In genomic region chr10:18554479-18554878, GRCh38 we compare ENCODE assay signal across 1 cellular context.
TF ChIP-seq lines count a peak whose summit lies in the region.

No MANE protein-coding gene starts in this region.

TF ChIP-seq in GM23338, 12 proteins besides CTCF, POLR2A, EP300 and RAD21 (continued from another document):
- TF ChIP-seq ZNF462 (CRISPR knock-in tag; IDR thresholded peaks at IDR 0.05) (no peak), REST (IDR thresholded peaks at IDR 0.05; ENCODE audit: unreplicated experiment) (no peak), POLR2AphosphoS5 (IDR thresholded peaks at IDR 0.05; ENCODE audit: low read depth) (no peak), ZNF114 (CRISPR knock-in tag; IDR thresholded peaks at IDR 0.05) (no peak), EZH2phosphoT487 (IDR thresholded peaks at IDR 0.05; ENCODE audit: unreplicated experiment) (no peak)
TF ChIP-seq in GM23338: peak in this region for 0.
